Comparison of ENCODE assay signal across 9 cellular contexts in genomic region chr9:13034696-13035006, GRCh38.
A peak's percentile ranks its signal among the peaks of the same experiment; 100 is the strongest.
DNase-seq lines count a peak whose midpoint lies in the region; ATAC-seq and TF ChIP-seq lines count a peak whose summit lies in the region.
"Had no signal": no experiment of that assay in that cellular context is flagged by ENCODE, and none has a peak within 500 bp of the region (broad histone marks: within the 10 kb centered on the region; RNA-seq: fewer than 3 reads in every experiment).

No MANE protein-coding gene starts in this region.

- TF ChIP-seq EP300 in upper lobe of left lung (IDR thresholded peaks at IDR 0.05) = no peak

- no peak overlapping the region for H2BK5ac ChIP-seq in mesenchymal stem cell (ENCODE audit: low read depth, low read length, poor library complexity, severe bottlenecking)

- peak overlapping the region; percentile 59 for H3K9ac ChIP-seq in adipocyte (ENCODE audit: low read length)
- peak overlapping the region; percentile 82 for H3K9ac ChIP-seq in mesenchymal stem cell (ENCODE audit: low read length)

- H3K27ac ChIP-seq in left ventricle myocardium inferior (replicated peaks) = no peak overlapping the region
- no peak overlapping the region for H3K27ac ChIP-seq in mesenchymal stem cell (ENCODE audit: low read length, poor library complexity, severe bottlenecking)
- peak overlapping the region; percentile 42 for H3K27ac ChIP-seq in upper lobe of right lung
- H3K27ac ChIP-seq in upper lobe of left lung = peak overlapping the region in 2 of 4 donors; percentile 19 to 44
- H3K27ac ChIP-seq: gastrocnemius medialis had no signal

- H3K4me2 ChIP-seq in mesenchymal stem cell (ENCODE audit: low read length, poor library complexity, severe bottlenecking) = no peak overlapping the region

- H2BK120ac ChIP-seq in mesenchymal stem cell (ENCODE audit: low read depth, low read length) = no peak overlapping the region

- no peak for DNase-seq in left ventricle myocardium inferior
- no peak for DNase-seq in Right ventricle myocardium superior
- DNase-seq in adipocyte (ENCODE audit: low read depth) = no peak
- DNase-seq in mesenchymal stem cell = no peak
- DNase-seq in upper lobe of right lung = no peak
- no peak for DNase-seq in upper lobe of left lung
- DNase-seq in ecto neural progenitor cell (ENCODE audit: low spot score) = no peak

- H2BK12ac ChIP-seq in mesenchymal stem cell (ENCODE audit: low read length in 2 of 2) = no peak overlapping the region

- no peaks in the 10 kb centered on the region for H3K79me1 ChIP-seq in mesenchymal stem cell (replicated peaks; ENCODE audit: low read length, poor library complexity, severe bottlenecking)

- no peak for TF ChIP-seq POLR2A in upper lobe of left lung (IDR thresholded peaks at IDR 0.05)

- no peak for TF ChIP-seq CTCF in left ventricle myocardium inferior (IDR thresholded peaks at IDR 0.05; ENCODE audit: borderline replicate concordance)
- TF ChIP-seq CTCF in upper lobe of right lung (IDR thresholded peaks at IDR 0.05) = no peak
- TF ChIP-seq CTCF in upper lobe of left lung (IDR thresholded peaks at IDR 0.05) = no peak

- no peak overlapping the region for H3K23ac ChIP-seq in mesenchymal stem cell (ENCODE audit: low read length in 2 of 2)

- H3K27me3 ChIP-seq in left ventricle myocardium inferior (ENCODE audit: low read depth) (no peaks in the 10 kb centered on the region), adipocyte (replicated peaks; ENCODE audit: control insufficient read depth, insufficient read depth, low read length) (no peaks in the 10 kb centered on the region), mesenchymal stem cell (ENCODE audit: control insufficient read depth in 1 of 2, insufficient read depth in 1 of 2, low read length in 2 of 2) (no peaks in the 10 kb centered on the region), upper lobe of right lung (no peaks in the 10 kb centered on the region), upper lobe of left lung (no peaks in the 10 kb centered on the region)
- H3K27me3 ChIP-seq: gastrocnemius medialis had no signal

- H3K4me3 ChIP-seq in left ventricle myocardium inferior (peak overlapping the region; percentile 51), adipocyte (ENCODE audit: low read length) (no peak overlapping the region), mesenchymal stem cell (ENCODE audit: insufficient read depth in 1 of 2, low read depth in 1 of 2, low read length in 2 of 2) (peak overlapping the region in 1 of 2 experiments; percentile 67), upper lobe of right lung (peak overlapping the region; percentile 25), upper lobe of left lung (peak overlapping the region in 2 of 4 donors; percentile 0 to 34)

- WGBS in mesenchymal stem cell = 98% methylated on average over 1 of the region's 3 CpGs
- 40 to 43% methylated on average over 3 of the region's 3 CpGs for whole genome bisulfite sequencing in upper lobe of left lung, 2 donors

- H2AK5ac ChIP-seq in mesenchymal stem cell (ENCODE audit: low read length, severe bottlenecking) = no peak overlapping the region

- H3K36me3 ChIP-seq in left ventricle myocardium inferior (no peaks in the 10 kb centered on the region), adipocyte (ENCODE audit: control insufficient read depth, insufficient read depth, low read length, severe bottlenecking) (no peaks in the 10 kb centered on the region), mesenchymal stem cell (ENCODE audit: control insufficient read depth in 1 of 2, insufficient read depth in 2 of 2, low read depth in 1 of 2, low read length in 2 of 2) (no peaks in the 10 kb centered on the region), upper lobe of right lung (no peaks in the 10 kb centered on the region), upper lobe of left lung (no peaks in the 10 kb centered on the region)
- H3K36me3 ChIP-seq: gastrocnemius medialis had no signal

- H4K91ac ChIP-seq in mesenchymal stem cell (ENCODE audit: low read length) = no peak overlapping the region

- H3K9me3 ChIP-seq in left ventricle myocardium inferior (replicated peaks) (no peaks in the 10 kb centered on the region), adipocyte (ENCODE audit: control insufficient read depth, low read length) (no peaks in the 10 kb centered on the region), mesenchymal stem cell (ENCODE audit: control insufficient read depth, low read length) (no peaks in the 10 kb centered on the region), upper lobe of right lung (no peaks in the 10 kb centered on the region), upper lobe of left lung (no peaks in the 10 kb centered on the region)
- H3K9me3 ChIP-seq: gastrocnemius medialis had no signal

- H3K14ac ChIP-seq in mesenchymal stem cell (ENCODE audit: low read length in 2 of 2) = no peak overlapping the region

- H4K8ac ChIP-seq in mesenchymal stem cell (ENCODE audit: low read length) = no peak overlapping the region

- H3K4me1 ChIP-seq in left ventricle myocardium inferior = peaks cover 9% of the 10 kb centered on the region
- H3K4me1 ChIP-seq in adipocyte (ENCODE audit: control insufficient read depth, insufficient read depth, low read length) = no peaks in the 10 kb centered on the region
- no peaks in the 10 kb centered on the region for H3K4me1 ChIP-seq in mesenchymal stem cell (ENCODE audit: control insufficient read depth, insufficient read depth, low read depth, low read length)
- H3K4me1 ChIP-seq in upper lobe of right lung = peaks cover 6% of the 10 kb centered on the region
- peaks cover 0 to 2% (median 0%) of the 10 kb centered on the region in 4 donors for H3K4me1 ChIP-seq in upper lobe of left lung
- H3K4me1 ChIP-seq: gastrocnemius medialis had no signal

- no peak overlapping the region for H3K4ac ChIP-seq in mesenchymal stem cell (ENCODE audit: low read depth in 1 of 2, low read length in 2 of 2)

- intact Hi-C loops in left ventricle myocardium inferior (cut with micrococcal nuclease) = loop anchor here (10.0 kb wide), 1 partner anchor 50 kb away; no protein-coding TSS in a partner anchor
- intact Hi-C loops in Right ventricle myocardium superior (cut with DNase I) = loop anchor here (10.0 kb wide), 3 partner anchors 60 to 1730 kb away; no protein-coding TSS in a partner anchor
- intact Hi-C loops in upper lobe of right lung (cut with DNase I) = no loop called here

- ATAC-seq in Right ventricle myocardium superior (ENCODE audit: poor library complexity) = no peak
- ATAC-seq in upper lobe of right lung = no peak
- ATAC-seq in GM18858 (IDR thresholded peaks at IDR 0.05; ENCODE audit: unreplicated experiment) = no peak
- no peak for ATAC-seq in upper lobe of left lung (ENCODE audit: low FRiP score in 2 of 2)

- no peak overlapping the region for H3K18ac ChIP-seq in mesenchymal stem cell (ENCODE audit: low read depth in 1 of 2, low read length in 2 of 2)

- no peak overlapping the region for H2BK15ac ChIP-seq in mesenchymal stem cell (ENCODE audit: low read depth, poor library complexity, severe bottlenecking)

- no peak overlapping the region for H2AFZ ChIP-seq in mesenchymal stem cell (ENCODE audit: low read depth, low read length)
